In the genomic region with DNA sequence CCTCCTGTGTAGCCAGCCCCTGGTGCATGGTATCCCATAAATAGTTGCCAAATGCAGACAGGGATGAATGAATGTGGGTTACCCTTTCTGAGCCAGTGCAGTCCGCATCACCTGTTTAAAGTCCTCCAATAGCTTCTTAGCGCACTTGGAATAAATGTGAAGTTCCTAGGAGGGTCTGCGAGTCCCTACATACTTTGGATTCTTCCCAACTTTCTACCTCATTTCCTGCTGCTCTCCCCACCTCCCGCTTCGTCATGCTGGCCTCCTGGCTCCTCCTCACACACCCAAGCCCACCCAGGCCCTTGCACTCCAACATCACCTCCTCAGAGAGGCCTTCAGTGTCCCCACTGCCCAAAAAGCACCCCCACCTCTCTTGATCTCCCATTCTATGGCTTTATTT, we compare ENCODE assay signal across 26 cellular contexts. TPM values are rescaled to one million over a fixed set of nuclear protein-coding genes. Genes with fewer than 3 reads are reported as not detected.
"Had no signal": no experiment of that assay in that cellular context is flagged by ENCODE, and none has a peak within 500 bp of the region (broad histone marks: within the 10 kb centered on the region; RNA-seq: fewer than 3 reads in every experiment).

No MANE protein-coding gene starts in this region.

- H3K36me3 ChIP-seq: adrenal gland, prostate gland, tibial artery had no signal

- H3K9me3 Mint-ChIP-seq: activated T-cell treated with anti-CD3 and anti-CD28 coated beads, Interleukin-2, amount 50 U/mL, for 4 hours; activated T-helper 2 cell treated with anti-CD3 and anti-CD28 coated beads, Interferon-gamma antibody, Interleukin-2, Interleukin-4, amounts not matched to agents 10 μg/mL and 5 μg/mL and 100 μg/mL, durations not matched to agents 14 hours and 24 hours and 36 hours; memory B cell; stimulated activated naive CD8-positive, alpha-beta T cell treated with anti-CD3 and anti-CD28 coated beads, Interleukin-15, Interleukin-2, amounts not matched to agents 100 ng/mL and 50 ng/mL, for 24 hours; T-cell; T-helper 2 cell treated with Interferon-gamma antibody and Interleukin-4, amounts not matched to agents 5 μg/mL and 100 μg/mL, for 36 hours had no signal

- H3K4me1 ChIP-seq: adrenal gland, prostate gland, tibial artery had no signal

- H3K4me3 Mint-ChIP-seq: activated CD4-positive, alpha-beta T cell treated with anti-CD3 and anti-CD28 coated beads for 36 hours; activated naive CD8-positive, alpha-beta T cell; activated T-cell treated with anti-CD3 and anti-CD28 coated beads, Interleukin-2, amount 50 U/mL, for 4 hours; memory B cell; stimulated activated naive CD8-positive, alpha-beta T cell treated with anti-CD3 and anti-CD28 coated beads, Interleukin-15, Interleukin-2, amounts not matched to agents 100 ng/mL and 50 ng/mL, for 24 hours; T-cell; T-helper 2 cell treated with Interferon-gamma antibody and Interleukin-4, amounts not matched to agents 5 μg/mL and 100 μg/mL, for 36 hours had no signal

- H3K36me3 Mint-ChIP-seq: activated naive CD8-positive, alpha-beta T cell; memory B cell; T-cell had no signal

- H3K27ac Mint-ChIP-seq: activated CD4-positive, alpha-beta T cell treated with anti-CD3 and anti-CD28 coated beads for 36 hours; activated naive CD8-positive, alpha-beta T cell; activated T-helper 2 cell treated with anti-CD3 and anti-CD28 coated beads, Interferon-gamma antibody, Interleukin-2, Interleukin-4, amounts not matched to agents 10 μg/mL and 5 μg/mL and 100 μg/mL, durations not matched to agents 14 hours and 24 hours and 36 hours; memory B cell; stimulated activated naive CD8-positive, alpha-beta T cell treated with anti-CD3 and anti-CD28 coated beads, Interleukin-15, Interleukin-2, amounts not matched to agents 100 ng/mL and 50 ng/mL, for 24 hours; T-cell; T-helper 2 cell treated with Interferon-gamma antibody and Interleukin-4, amounts not matched to agents 5 μg/mL and 100 μg/mL, for 36 hours had no signal

- H3K27ac ChIP-seq: adrenal gland, prostate gland, tibial artery had no signal

- H3K4me3 ChIP-seq: adrenal gland, mucosa of descending colon, prostate gland, tibial artery had no signal

- ATAC-seq: activated CD4-positive, alpha-beta T cell treated with anti-CD3 and anti-CD28 coated beads for 36 hours; activated T-cell treated with anti-CD3 and anti-CD28 coated beads, Interleukin-2, amount 50 U/mL, for 4 hours; esophagus mucosa; left colon; mucosa of descending colon; T-cell had no signal

- H3K4me1 Mint-ChIP-seq: activated CD4-positive, alpha-beta T cell treated with anti-CD3 and anti-CD28 coated beads for 36 hours; T-cell had no signal

- H3K9me3 ChIP-seq: adrenal gland, mucosa of descending colon, prostate gland, tibial artery had no signal

- DNase-seq: activated CD4-positive, alpha-beta T cell treated with anti-CD3 and anti-CD28 coated beads for 36 hours; activated CD4-positive, alpha-beta T cell treated with anti-CD3 and anti-CD28 coated beads, Interleukin-2, amount 50 U/mL, for 4 hours; activated CD8-positive, alpha-beta memory T cell treated with anti-CD3 and anti-CD28 coated beads, Interleukin-2, amount 50 U/mL, for 48 hours; activated naive CD4-positive, alpha-beta T cell; activated T-cell treated with anti-CD3 and anti-CD28 coated beads, Interleukin-2, amount 50 U/mL, for 4 hours; adrenal gland; effector CD8-positive, alpha-beta T cell; hippocampal formation; left colon; mucosa of descending colon; stimulated activated CD4-positive, alpha-beta T cell treated with anti-CD3 and anti-CD28 coated beads, Interleukin-4, amount 100 ng/mL, for 4 hours; T-cell; tibial artery had no signal

- FAIRE-seq: frontal cortex, TTC549 had no signal

RNA-seq across cellular contexts. Expression of a gene that starts 17.7 kb away (rescaled TPM):
- total RNA-seq: activated CD4-positive, alpha-beta T cell treated with anti-CD3 and anti-CD28 coated beads for 36 hours; activated CD8-positive, alpha-beta memory T cell treated with anti-CD3 and anti-CD28 coated beads for 36 hours; activated T-cell treated with anti-CD3 and anti-CD28 coated beads, Interleukin-2, amount 50 U/mL, for 4 hours; activated T-helper 2 cell treated with anti-CD3 and anti-CD28 coated beads, Interferon-gamma antibody, Interleukin-2, Interleukin-4, amounts not matched to agents 10 μg/mL and 5 μg/mL and 100 μg/mL, durations not matched to agents 14 hours and 24 hours and 36 hours; adrenal gland; esophagus mucosa; lower leg skin; mucosa of descending colon; osteoblast; T-cell; urinary bladder had no signal
- polyA plus RNA-seq: urinary bladder had no signal
